ENCODE assay signal across 18 cellular contexts in genomic region chr4:118193421-118193820, GRCh38.
"Had no signal": no experiment of that assay in that cellular context is flagged by ENCODE, and none has a peak within 500 bp of the region (broad histone marks: within the 10 kb centered on the region; RNA-seq: fewer than 3 reads in every experiment).

No MANE protein-coding gene starts in this region.

- ATAC-seq: left ventricle myocardium superior; mucosa of descending colon; natural killer cell treated with Interleukin-12 subunit alpha and Interleukin-12 subunit beta and Interleukin-15 and Interleukin-18, amount 100 ng/mL, for 72 hours; right lobe of liver had no signal

- H3K36me3 ChIP-seq: right lobe of liver, stomach, thyroid gland had no signal

- H3K9ac ChIP-seq: parathyroid adenoma had no signal

- H3K9me3 ChIP-seq: mucosa of descending colon, right lobe of liver, thyroid gland had no signal

- H3K79me2 ChIP-seq: parathyroid adenoma had no signal

- FAIRE-seq: frontal cortex, keratinocyte, small intestine had no signal

- H3K4me1 ChIP-seq: parathyroid adenoma, right lobe of liver, stomach, thyroid gland had no signal

- H3K4me3 ChIP-seq: dorsolateral prefrontal cortex, lung, mucosa of descending colon, right lobe of liver, stomach, thyroid gland had no signal

- H3K27me3 ChIP-seq: dorsolateral prefrontal cortex, right lobe of liver, stomach, thyroid gland had no signal

- DNase-seq: effector CD4-positive, alpha-beta T cell; left ventricle myocardium superior; mesenchymal stem cell; mucosa of descending colon; naive B cell; right lobe of liver; small intestine; stimulated activated CD4-positive, alpha-beta T cell treated with anti-CD3 and anti-CD28 coated beads, Interleukin-15, amount 100 ng/mL, for 24 hours; stimulated activated CD4-positive, alpha-beta T cell treated with anti-CD3 and anti-CD28 coated beads, Interleukin-2, amount 100 ng/mL, for 48 hours; stimulated activated naive CD4-positive, alpha-beta T cell; stomach; thyroid gland had no signal

- H2AFZ ChIP-seq: parathyroid adenoma had no signal

- H3K27ac ChIP-seq: dorsolateral prefrontal cortex, parathyroid adenoma, right lobe of liver, stomach, thyroid gland had no signal
